In genomic region chr20:23152902-23153301, GRCh38 we compare ENCODE assay signal across 1 cellular context.
TF ChIP-seq lines count a peak whose summit lies in the region.

No MANE protein-coding gene starts in this region.

TF ChIP-seq in SK-N-SH, 30 proteins besides CTCF, POLR2A, EP300 and RAD21 (continued from another document):
- TF ChIP-seq USF1 (IDR thresholded peaks at IDR 0.05; ENCODE audit: borderline replicate concordance, low read depth): no peak
- no peak for TF ChIP-seq FOSL2 (IDR thresholded peaks at IDR 0.05; ENCODE audit: borderline replicate concordance, low read depth)
- TF ChIP-seq YY1 (IDR thresholded peaks at IDR 0.05; ENCODE audit: low read depth): no peak
- TF ChIP-seq MAX (IDR thresholded peaks at IDR 0.05; ENCODE audit: low read depth): no peak
- TF ChIP-seq USF2 (IDR thresholded peaks at IDR 0.05; ENCODE audit: borderline replicate concordance, low read depth, low read length): no peak
- no peak for TF ChIP-seq GATA2 (CRISPR knock-in tag; IDR thresholded peaks at IDR 0.05)
- TF ChIP-seq ELF1 (IDR thresholded peaks at IDR 0.05): no peak
- TF ChIP-seq JUND (IDR thresholded peaks at IDR 0.05): no peak
- TF ChIP-seq RXRA (IDR thresholded peaks at IDR 0.05; ENCODE audit: borderline replicate concordance, low read depth): no peak
- no peak for TF ChIP-seq GABPA (IDR thresholded peaks at IDR 0.05; ENCODE audit: low read depth)
